Comparison of ENCODE assay signal across 8 cellular contexts in the genomic region with DNA sequence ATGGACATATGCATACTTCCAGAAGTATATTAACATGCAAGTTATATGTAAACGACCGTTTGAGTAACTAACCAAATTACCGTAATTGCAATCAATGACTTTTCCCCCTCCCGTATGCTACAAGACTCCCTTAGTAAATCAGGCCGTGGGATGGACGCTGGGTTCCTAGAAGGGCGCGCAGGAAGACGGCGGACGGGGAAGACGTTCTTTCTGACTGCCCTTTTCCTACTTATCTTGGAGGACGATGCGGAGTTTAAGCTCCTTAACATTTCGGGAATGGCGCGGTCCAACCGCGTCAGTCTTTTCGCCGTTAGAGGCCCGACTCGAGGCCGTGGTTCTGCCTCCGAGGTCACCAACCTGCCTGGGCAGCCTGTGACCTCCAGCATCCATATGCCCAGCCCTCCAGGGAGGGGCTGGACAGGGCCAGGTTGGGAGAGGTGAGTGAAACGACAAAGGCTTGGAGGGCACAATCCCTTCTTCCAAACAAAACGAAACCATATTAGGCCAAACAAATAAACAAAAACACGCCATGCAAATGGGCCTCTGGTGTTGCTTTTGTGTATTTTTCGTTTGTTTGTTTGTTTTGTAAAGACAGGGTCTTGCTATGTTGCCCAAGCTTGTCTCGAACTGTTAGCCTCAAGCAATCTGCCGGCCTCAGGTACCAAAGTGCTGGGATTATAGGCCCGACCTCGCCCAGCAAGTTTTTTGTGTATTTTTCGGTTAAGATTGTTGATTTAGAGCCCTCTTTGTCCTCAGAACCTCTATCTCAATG. TPM values are rescaled to one million over a fixed set of nuclear protein-coding genes. Genes with fewer than 3 reads are reported as not detected.
DNase-seq lines count a peak whose midpoint lies in the region; ATAC-seq and TF ChIP-seq lines count a peak whose summit lies in the region.

No MANE protein-coding gene starts in this region.

- peaks cover 29% of the 10 kb centered on the region for H3K36me3 ChIP-seq in BLaER1
- H3K36me3 ChIP-seq in liver (ENCODE audit: control insufficient read depth in 4 of 4, insufficient read depth in 3 of 4, low read depth in 1 of 4, low read length in 3 of 4), result peaks cover 0 to 6% (median 2%) of the 10 kb centered on the region in 4 donors
- peaks cover 19% of the 10 kb centered on the region for H3K36me3 ChIP-seq in thymus (ENCODE audit: control insufficient read depth, insufficient read depth)

- H3K4me2 ChIP-seq in BLaER1, result peak overlapping the region; percentile 37

- H3K27me3 ChIP-seq in BLaER1 (no peaks in the 10 kb centered on the region), liver (ENCODE audit: control insufficient read depth in 4 of 4, insufficient read depth in 4 of 4, low read length in 3 of 4) (no peaks in the 10 kb centered on the region), thymus (ENCODE audit: control insufficient read depth, insufficient read depth) (no peaks in the 10 kb centered on the region)

- no peak overlapping the region for H3K27ac ChIP-seq in BLaER1
- peak overlapping the region; percentile 65 to 85 for H3K27ac ChIP-seq in liver (ENCODE audit: low read depth in 1 of 2, low read length in 2 of 2)
- H3K27ac ChIP-seq in thymus (ENCODE audit: low read depth), result peak overlapping the region; percentile 58

- DNase-seq in NCI-H146 treated with DMSO at 0.1 percent for 48 hours (lab: John Stamatoyannopoulos, UW; ENCODE audit: unreplicated experiment) (peak; percentile 47), cardiac fibroblast (ENCODE audit: low read depth in 2 of 2) (no peak), cerebellar cortex (ENCODE audit: low spot score) (no peak), NCI-H446 treated with DMSO at 0.1 percent for 48 hours (lab: John Stamatoyannopoulos, UW) (no peak)

- TF ChIP-seq CTCF in cardiac fibroblast (IDR thresholded peaks at IDR 0.05; ENCODE audit: low read depth, low read length), result no peak
- TF ChIP-seq CTCF in liver (IDR thresholded peaks at IDR 0.05; ENCODE audit: low read depth, low read length, missing input control), result no peak

- no peak overlapping the region for H3K9ac ChIP-seq in BLaER1
- peak overlapping the region; percentile 70 to 73 for H3K9ac ChIP-seq in liver (ENCODE audit: low read depth in 1 of 2, low read length in 2 of 2)

- ATAC-seq in GM19455 (IDR thresholded peaks at IDR 0.05; ENCODE audit: unreplicated experiment), result peak; percentile 13

- WGBS in liver, result 18% methylated on average over 34 of the region's 34 CpGs
- 35% methylated on average over 34 of the region's 34 CpGs for WGBS in thymus

- peaks cover 29% of the 10 kb centered on the region for H3K4me1 ChIP-seq in BLaER1
- peaks cover 0 to 30% (median 20%) of the 10 kb centered on the region in 4 donors for H3K4me1 ChIP-seq in liver (ENCODE audit: control insufficient read depth in 4 of 4, insufficient read depth in 4 of 4, low read length in 3 of 4)
- H3K4me1 ChIP-seq in thymus (ENCODE audit: control insufficient read depth, insufficient read depth, low read length), result peaks cover 20% of the 10 kb centered on the region

- H3K4me3 ChIP-seq in BLaER1 (peak overlapping the region; percentile 79), cardiac fibroblast (replicated peaks in 1 of 2; ENCODE audit: low read depth in 2 of 2, low read length in 2 of 2) (peak overlapping the region; percentile 51 to 79), liver (ENCODE audit: low read depth in 1 of 3, low read length in 3 of 3) (peak overlapping the region; percentile 71 to 90 (median 88)), thymus (ENCODE audit: low read length) (peak overlapping the region; percentile 79)

- no peaks in the 10 kb centered on the region for H3K9me3 ChIP-seq in BLaER1
- no peaks in the 10 kb centered on the region for H3K9me3 ChIP-seq in liver (ENCODE audit: control insufficient read depth in 4 of 4, low read length in 3 of 4)
- no peaks in the 10 kb centered on the region for H3K9me3 ChIP-seq in thymus (ENCODE audit: control insufficient read depth)

- no peaks in the 10 kb centered on the region for H4K20me1 ChIP-seq in BLaER1

- no peak for TF ChIP-seq RAD21 in liver (IDR thresholded peaks at IDR 0.05)

TF ChIP-seq in liver, 16 proteins besides CTCF, POLR2A, EP300 and RAD21:
- no peak for TF ChIP-seq ATF3 (IDR thresholded peaks at IDR 0.05)
- peak; percentile 62 for TF ChIP-seq YY1 (IDR thresholded peaks at IDR 0.05)
- TF ChIP-seq REST (IDR thresholded peaks at IDR 0.05), result no peak
- no peak for TF ChIP-seq TAF1 (conservative IDR thresholded peaks at IDR 0.05)
- TF ChIP-seq, protein P1, sequence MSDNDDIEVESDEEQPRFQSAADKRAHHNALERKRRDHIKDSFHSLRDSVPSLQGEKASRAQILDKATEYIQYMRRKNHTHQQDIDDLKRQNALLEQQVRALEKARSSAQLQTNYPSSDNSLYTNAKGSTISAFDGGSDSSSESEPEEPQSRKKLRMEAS (IDR thresholded peaks at IDR 0.05), result no peak
- TF ChIP-seq RXRA (IDR thresholded peaks at IDR 0.05), result peak in 1 of 2 donors; percentile 65
- TF ChIP-seq ZBTB33 (IDR thresholded peaks at IDR 0.05), result peak; percentile 32
- TF ChIP-seq FOXA1 (IDR thresholded peaks at IDR 0.05), result no peak
- no peak for TF ChIP-seq HNF4A (conservative IDR thresholded peaks at IDR 0.05)
- peak; percentile 58 for TF ChIP-seq NR2F2 (IDR thresholded peaks at IDR 0.05)

RNA-seq across cellular contexts. Expression of gene PI4KB, which starts 0.9 kb away (rescaled TPM):
- 10 to 100 TPM; 24.2 to 27.1 TPM for total RNA-seq in liver
- polyA plus RNA-seq in liver (10 to 100 TPM; 14.2 to 14.3 TPM), thymus (31.8 TPM)

RNA-seq across cellular contexts. Expression of gene RFX5, which starts 19.0 kb away (rescaled TPM):
- total RNA-seq in liver, result 10 to 100 TPM; 15.6 to 17.5 TPM
- 1 to 10 TPM; 5.2 to 6.5 TPM for polyA plus RNA-seq in liver
- 32.9 TPM for polyA plus RNA-seq in thymus

RNA-seq across cellular contexts. Expression of gene SELENBP1, which starts 44.4 kb away (rescaled TPM):
- 100 to 1,000 TPM; 152 to 387 TPM for total RNA-seq in liver
- polyA plus RNA-seq in liver (100 to 1,000 TPM; 141 to 209 TPM), thymus (6.4 TPM)

RNA-seq across cellular contexts. Expression of gene ZNF687, which starts 46.0 kb away (rescaled TPM):
- total RNA-seq in liver, result 1 to 10 TPM; 9.3 to 9.7 TPM
- polyA plus RNA-seq in liver, result 1 to 10 TPM; 2.7 to 6.4 TPM
- 11.1 TPM for polyA plus RNA-seq in thymus

Comparison
In these comparisons a context has a peak if more than half of its experiments do, and no peak if none do; other contexts are left out.
1. RNA of gene SELENBP1, which starts 44.4 kb away (polyA plus RNA-seq): 141 to 209 TPM in liver; 6.4 TPM in thymus (single experiment); every median in the first group is over 10 times any median in the second.
2. Peak in every context shown above with its lines, with median percentiles within 50 percentile points of each other: H3K4me3 ChIP-seq.